6 cellular contexts compared by ENCODE assay signal in the genomic region with DNA sequence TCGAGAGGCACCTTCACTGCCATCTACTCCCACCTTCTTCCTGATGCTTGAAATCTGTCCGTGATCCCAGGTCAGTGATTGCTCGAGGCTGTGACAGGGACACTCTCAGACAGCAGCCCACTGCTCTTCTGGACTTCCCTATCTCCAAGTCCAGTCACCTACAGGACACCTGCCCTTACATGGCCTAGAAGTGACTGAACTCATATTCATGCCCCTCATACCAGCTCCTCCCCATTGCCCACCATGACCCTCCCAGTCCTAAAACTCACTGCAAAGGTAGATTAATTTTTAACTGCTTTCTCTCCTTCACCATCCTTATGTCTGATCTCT. TPM values are rescaled to one million over a fixed set of nuclear protein-coding genes. Genes with fewer than 3 reads are reported as not detected.
DNase-seq lines count a peak whose midpoint lies in the region; ATAC-seq and TF ChIP-seq lines count a peak whose summit lies in the region.

No MANE protein-coding gene starts in this region.

- H4K91ac ChIP-seq in neuronal stem cell (ENCODE audit: low read depth, low read length, poor library complexity): no peak overlapping the region

- H3K9me3 ChIP-seq in DND-41 (ENCODE audit: insufficient read depth, low read length, severe bottlenecking) (no peaks in the 10 kb centered on the region), adrenal gland (replicated peaks in 1 of 3) (no peaks in the 10 kb centered on the region), neuronal stem cell (replicated peaks in 1 of 2; ENCODE audit: control insufficient read depth in 2 of 2, insufficient read depth in 1 of 2, low read depth in 1 of 2, low read length in 2 of 2) (no peaks in the 10 kb centered on the region), WERI-Rb-1 (ENCODE audit: severe bottlenecking) (no peaks in the 10 kb centered on the region)

- DNase-seq in DND-41 (no peak), adrenal gland (no peak), neuronal stem cell (ENCODE audit: low spot score) (no peak), NCI-H2107 (lab: John Stamatoyannopoulos, UW) (no peak), WERI-Rb-1 (no peak), NCI-H2196 treated with DMSO at 0.1 percent for 48 hours (lab: John Stamatoyannopoulos, UW; ENCODE audit: unreplicated experiment) (no peak)

- 60 to 71% (median 65%) methylated on average over 3 of the region's 3 CpGs for WGBS in adrenal gland, 4 donors
- WGBS in neuronal stem cell (ENCODE audit: extremely low coverage in 2 of 2, insufficient read length in 2 of 2, insufficient replicate concordance in 1 of 2), 2 donors: no CpG with 5 or more reads among the region's 3 CpGs

- H3K79me2 ChIP-seq in DND-41 (ENCODE audit: insufficient read depth, low read length): no peaks in the 10 kb centered on the region

- ATAC-seq in DND-41 (ENCODE audit: insufficient read depth, low read depth): no peak

- H3K9ac ChIP-seq in DND-41 (ENCODE audit: low read depth, low read length) (no peak overlapping the region), neuronal stem cell (ENCODE audit: low read depth, low read length, poor library complexity) (no peak overlapping the region)

- H3K4me1 ChIP-seq in DND-41 (ENCODE audit: insufficient read depth, low read length): peaks cover 73% of the 10 kb centered on the region
- peaks cover 67 to 90% of the 10 kb centered on the region in 2 donors for H3K4me1 ChIP-seq in adrenal gland (replicated peaks in 1 of 2)
- peaks cover 41 to 45% of the 10 kb centered on the region in 2 donors for H3K4me1 ChIP-seq in neuronal stem cell (ENCODE audit: control insufficient read depth in 2 of 2, insufficient read depth in 1 of 2, low read depth in 1 of 2, low read length in 2 of 2)

- H2AFZ ChIP-seq in DND-41 (ENCODE audit: low read depth, low read length) (no peak overlapping the region), neuronal stem cell (ENCODE audit: low read length) (no peak overlapping the region)

- no peaks in the 10 kb centered on the region for H3K79me1 ChIP-seq in neuronal stem cell (ENCODE audit: low read depth, low read length)

- peak overlapping the region; percentile 29 for H2BK120ac ChIP-seq in neuronal stem cell (ENCODE audit: low read depth, low read length)

- TF ChIP-seq CTCF in DND-41 (IDR thresholded peaks at IDR 0.05; ENCODE audit: borderline replicate concordance, extremely low read depth, low read length, poor library complexity, severe bottlenecking) (no peak), adrenal gland (IDR thresholded peaks at IDR 0.05) (no peak), WERI-Rb-1 (IDR thresholded peaks at IDR 0.05; ENCODE audit: low read depth, low read length) (no peak)

- H3K4ac ChIP-seq in neuronal stem cell (ENCODE audit: low read length): no peak overlapping the region

- H3K23ac ChIP-seq in neuronal stem cell (ENCODE audit: low read depth, low read length, poor library complexity): peak overlapping the region; percentile 56

- peak overlapping the region; percentile 27 for H2BK15ac ChIP-seq in neuronal stem cell (ENCODE audit: low read length)

- peak overlapping the region; percentile 85 for H2AK5ac ChIP-seq in neuronal stem cell (ENCODE audit: low read depth, low read length)

- H3K4me2 ChIP-seq in DND-41 (ENCODE audit: insufficient read depth, low read length) (peak overlapping the region; percentile 96), neuronal stem cell (ENCODE audit: insufficient read depth, low read length, poor library complexity, severe bottlenecking) (no peak overlapping the region)

- H4K8ac ChIP-seq in neuronal stem cell (ENCODE audit: low read depth, low read length): no peak overlapping the region

- H3K27me3 ChIP-seq in DND-41 (ENCODE audit: insufficient read depth, low read length, poor library complexity) (peaks cover 27% of the 10 kb centered on the region), adrenal gland (no peaks in the 10 kb centered on the region), neuronal stem cell (ENCODE audit: control insufficient read depth in 3 of 3, insufficient read depth in 3 of 3, low read depth in 1 of 3, low read length in 3 of 3) (peaks cover 0 to 5% (median 0%) of the 10 kb centered on the region in 3 experiments), WERI-Rb-1 (ENCODE audit: insufficient read depth, low read depth, severe bottlenecking) (peaks cover 15% of the 10 kb centered on the region)

- TF ChIP-seq POLR2A in adrenal gland (IDR thresholded peaks at IDR 0.05): no peak

- peak overlapping the region; percentile 77 for H3K18ac ChIP-seq in neuronal stem cell (ENCODE audit: low read length)

- H3K4me3 ChIP-seq in DND-41 (ENCODE audit: low read depth in 1 of 2, low read length in 2 of 2) (no peak overlapping the region), adrenal gland (no peak overlapping the region), neuronal stem cell (ENCODE audit: low read length in 2 of 2) (no peak overlapping the region), WERI-Rb-1 (ENCODE audit: low read depth, low read length) (no peak overlapping the region)

- peak overlapping the region; percentile 91 for H2BK12ac ChIP-seq in neuronal stem cell (ENCODE audit: low read length)

- H4K20me1 ChIP-seq in DND-41 (ENCODE audit: insufficient read depth, low read length): peaks cover 36% of the 10 kb centered on the region

- H2BK5ac ChIP-seq in neuronal stem cell (ENCODE audit: low read length): peak overlapping the region; percentile 57

- H3K14ac ChIP-seq in neuronal stem cell (ENCODE audit: low read length): peak overlapping the region; percentile 59

- intact Hi-C loops in adrenal gland (cut with DNase I): loop anchor here in 1 of 2 donors (5.0 kb wide), 1 partner anchor 42 kb away; the partner anchor contains the start of gene FKBP5

- H3K27ac ChIP-seq in DND-41 (ENCODE audit: low read length) (peak overlapping the region; percentile 19), adrenal gland (peak overlapping the region in 4 of 5 donors; percentile 98 to 100 (median 98)), neuronal stem cell (replicated peaks; ENCODE audit: low read length) (no peak overlapping the region), WERI-Rb-1 (no peak overlapping the region)

- H3K36me3 ChIP-seq in DND-41 (ENCODE audit: insufficient read depth, low read length): no peaks in the 10 kb centered on the region
- H3K36me3 ChIP-seq in adrenal gland (replicated peaks in 1 of 2): no peaks in the 10 kb centered on the region
- no peaks in the 10 kb centered on the region for H3K36me3 ChIP-seq in neuronal stem cell (replicated peaks in 1 of 2; ENCODE audit: control insufficient read depth in 2 of 2, insufficient read depth in 2 of 2, low read length in 2 of 2)
- H3K36me3 ChIP-seq in WERI-Rb-1: no peaks in the 10 kb centered on the region

RNA-seq across cellular contexts. Expression of gene ARMC12, which starts 7.5 kb away (rescaled TPM):
- total RNA-seq in adrenal gland: 10 to 100 TPM in 1 of 8 donors, 1 to 10 TPM in 3, under 1 TPM in 3, not detected in 1; 0.29 to 44.7 (median 1.1) TPM
- polyA plus RNA-seq in adrenal gland: 1 to 10 TPM in 2 of 3 donors, under 1 TPM in 1; 0.81 to 6.9 (median 6.8) TPM
- polyA plus RNA-seq in neuronal stem cell (2013, experiment 1 of 2): 1.7 TPM
- polyA plus RNA-seq in neuronal stem cell (2013, experiment 2 of 2): 2.0 TPM

RNA-seq across cellular contexts. Expression of gene FKBP5, which starts 40.6 kb away (rescaled TPM):
- 100 to 1,000 TPM in 7 of 8 donors, 10 to 100 TPM in 1; 79.8 to 234 (median 121) TPM for total RNA-seq in adrenal gland
- polyA plus RNA-seq in adrenal gland: 100 to 1,000 TPM in 1 of 3 donors, 10 to 100 TPM in 2; 23.8 to 163 (median 65.7) TPM
- 30.2 TPM for polyA plus RNA-seq in neuronal stem cell (2013, experiment 1 of 2)
- 30.5 TPM for polyA plus RNA-seq in neuronal stem cell (2013, experiment 2 of 2)

RNA-seq across cellular contexts. Expression of gene CLPSL2, which starts 47.1 kb away (rescaled TPM):
- total RNA-seq in adrenal gland: not detected
- polyA plus RNA-seq in adrenal gland: not detected
- polyA plus RNA-seq in neuronal stem cell (2013, experiment 1 of 2): 4.3 TPM
- polyA plus RNA-seq in neuronal stem cell (2013, experiment 2 of 2): 5.3 TPM

RNA-seq across cellular contexts. Expression of gene CLPSL1, which starts 51.5 kb away (rescaled TPM):
- total RNA-seq in adrenal gland: not detected
- polyA plus RNA-seq in adrenal gland: not detected
- polyA plus RNA-seq in neuronal stem cell (2013, experiment 1 of 2): 0.84 TPM
- 0.64 TPM for polyA plus RNA-seq in neuronal stem cell (2013, experiment 2 of 2)

Comparison
In these comparisons a context has a peak if more than half of its experiments do, and no peak if none do; other contexts are left out.
1. H3K27ac ChIP-seq: peak in DND-41 (single experiment) and adrenal gland (4 of 5); none in neuronal stem cell (single experiment) and WERI-Rb-1 (single experiment).